8 cellular contexts compared by ENCODE assay signal in the genomic region with DNA sequence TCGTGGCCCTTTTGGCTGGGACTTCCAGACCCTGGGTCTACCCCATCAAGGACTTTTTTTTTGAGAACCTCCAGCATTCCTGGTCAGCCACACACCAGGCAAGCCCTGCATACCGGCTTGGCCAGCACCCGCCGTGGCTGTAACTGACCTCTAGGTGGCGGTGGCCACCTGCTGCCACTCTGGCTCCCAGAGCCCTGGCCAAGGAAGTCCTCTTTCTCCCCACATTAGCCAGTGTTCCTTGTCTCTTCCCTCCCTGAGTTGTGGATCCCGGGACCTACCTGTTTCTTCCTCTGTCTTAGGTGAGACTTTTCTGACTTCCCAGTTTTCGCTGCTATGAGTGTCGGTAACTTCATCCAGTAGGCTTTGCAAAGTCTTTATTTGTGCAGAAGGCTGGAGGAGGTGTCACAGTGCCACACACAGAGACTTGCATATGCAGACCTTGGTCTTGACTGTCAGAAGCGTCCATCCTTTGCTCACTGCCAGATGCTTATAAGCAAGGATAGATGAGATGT.
DNase-seq lines count a peak whose midpoint lies in the region; ATAC-seq and TF ChIP-seq lines count a peak whose summit lies in the region.

No MANE protein-coding gene starts in this region.

- TF ChIP-seq CTCF in CD4-positive, alpha-beta T cell (IDR thresholded peaks at IDR 0.05) = peak; percentile 39
- TF ChIP-seq CTCF in ovary (IDR thresholded peaks at IDR 0.05) = peak; percentile 21 to 58 (median 33)

- H3K36me3 Mint-ChIP-seq in CD4-positive, alpha-beta T cell (ENCODE audit: low read depth) = peaks cover 5% of the 10 kb centered on the region
- no peaks in the 10 kb centered on the region for H3K36me3 Mint-ChIP-seq in activated T-helper 2 cell treated with anti-CD3 and anti-CD28 coated beads, Interferon-gamma antibody, Interleukin-2, Interleukin-4, amounts not matched to agents 10 μg/mL and 5 μg/mL and 100 μg/mL, durations not matched to agents 14 hours and 24 hours and 36 hours (ENCODE audit: low read depth)

- peaks cover 32% of the 10 kb centered on the region for H3K4me1 Mint-ChIP-seq in CD4-positive, alpha-beta T cell (ENCODE audit: low read depth)
- peaks cover 14% of the 10 kb centered on the region for H3K4me1 Mint-ChIP-seq in activated T-helper 2 cell treated with anti-CD3 and anti-CD28 coated beads, Interferon-gamma antibody, Interleukin-2, Interleukin-4, amounts not matched to agents 10 μg/mL and 5 μg/mL and 100 μg/mL, durations not matched to agents 14 hours and 24 hours and 36 hours (ENCODE audit: low read depth)

- no peak overlapping the region for H3K4me3 Mint-ChIP-seq in CD4-positive, alpha-beta T cell
- H3K4me3 Mint-ChIP-seq in activated T-helper 2 cell treated with anti-CD3 and anti-CD28 coated beads, Interferon-gamma antibody, Interleukin-2, Interleukin-4, amounts not matched to agents 10 μg/mL and 5 μg/mL and 100 μg/mL, durations not matched to agents 14 hours and 24 hours and 36 hours (ENCODE audit: low read depth) = no peak overlapping the region

- POLR2A ChIA-PET in CD4-positive, alpha-beta T cell (lab: Charles Lee) = no interaction called here

- intact Hi-C loops in CD4-positive, alpha-beta T cell (cut with DNase I, micrococcal nuclease) = loop anchor here in 1 of 2 experiments (1.0 to 5.0 kb wide), 2 partner anchors 364 to 997 kb away; no protein-coding TSS in a partner anchor
- intact Hi-C loops in activated T-helper 2 cell treated with anti-CD3 and anti-CD28 coated beads, Interferon-gamma antibody, Interleukin-2, Interleukin-4, amounts not matched to agents 10 μg/mL and 5 μg/mL and 100 μg/mL, durations not matched to agents 14 hours and 24 hours and 36 hours (cut with micrococcal nuclease) = loop anchor here (1.0 kb wide), 1 partner anchor 364 kb away; no protein-coding TSS in a partner anchor
- intact Hi-C loops in Right ventricle myocardium inferior (cut with DNase I) = loop anchor here (2.0 to 10.0 kb wide), 2 partner anchors 361 to 363 kb away; no protein-coding TSS in a partner anchor
- intact Hi-C loops in ovary (cut with DNase I) = no loop called here

- TF ChIP-seq EP300 in ovary (IDR thresholded peaks at IDR 0.05) = no peak

- H3K9me3 ChIP-seq in CD4-positive, alpha-beta T cell (ENCODE audit: control insufficient read depth, low read length) = no peaks in the 10 kb centered on the region
- H3K9me3 ChIP-seq in ovary = no peaks in the 10 kb centered on the region

- peaks cover 10% of the 10 kb centered on the region for H3K4me1 ChIP-seq in ovary (ENCODE audit: insufficient read depth)

- CTCF ChIA-PET in CD4-positive, alpha-beta T cell (lab: Charles Lee) = no interaction called here

- no peaks in the 10 kb centered on the region for H3K36me3 ChIP-seq in ovary

- H3K27me3 Mint-ChIP-seq in CD4-positive, alpha-beta T cell = no peaks in the 10 kb centered on the region
- no peaks in the 10 kb centered on the region for H3K27me3 Mint-ChIP-seq in activated T-helper 2 cell treated with anti-CD3 and anti-CD28 coated beads, Interferon-gamma antibody, Interleukin-2, Interleukin-4, amounts not matched to agents 10 μg/mL and 5 μg/mL and 100 μg/mL, durations not matched to agents 14 hours and 24 hours and 36 hours (ENCODE audit: low read depth)

- H3K27ac ChIP-seq in CD4-positive, alpha-beta T cell (ENCODE audit: low read depth, low read length) = no peak overlapping the region
- no peak overlapping the region for H3K27ac ChIP-seq in ovary

- H3K27me3 ChIP-seq in CD4-positive, alpha-beta T cell (ENCODE audit: control insufficient read depth, insufficient read depth, low read length) = no peaks in the 10 kb centered on the region
- H3K27me3 ChIP-seq in ovary = no peaks in the 10 kb centered on the region

- ATAC-seq in CD4-positive, alpha-beta T cell (ENCODE audit: poor library complexity) = no peak
- ATAC-seq in HG02852 (IDR thresholded peaks at IDR 0.05; ENCODE audit: unreplicated experiment) (peak; percentile 43), Right ventricle myocardium inferior (peak; percentile 74), GM19463 (IDR thresholded peaks at IDR 0.05; ENCODE audit: unreplicated experiment) (no peak)

- peak in 6 of 10 experiments; percentile 2 to 50 (median 10) for DNase-seq in CD4-positive, alpha-beta T cell
- peak; percentile 49 for DNase-seq in NOMO-1 treated with DMSO at 0.1 percent for 48 hours (lab: John Stamatoyannopoulos, UW; ENCODE audit: unreplicated experiment)
- peak; percentile 14 for DNase-seq in activated T-helper 2 cell treated with anti-CD3 and anti-CD28 coated beads, Interferon-gamma antibody, Interleukin-2, Interleukin-4, amounts not matched to agents 10 μg/mL and 5 μg/mL and 100 μg/mL, durations not matched to agents 14 hours and 24 hours and 36 hours (ENCODE audit: low spot score)
- peak; percentile 90 for DNase-seq in Right ventricle myocardium inferior (ENCODE audit: missing footprints)
- peak; percentile 23 to 67 (median 50) for DNase-seq in ovary
- DNase-seq in T-helper 9 cell = no peak

- H3K27ac Mint-ChIP-seq in CD4-positive, alpha-beta T cell = no peak overlapping the region
- no peak overlapping the region for H3K27ac Mint-ChIP-seq in activated T-helper 2 cell treated with anti-CD3 and anti-CD28 coated beads, Interferon-gamma antibody, Interleukin-2, Interleukin-4, amounts not matched to agents 10 μg/mL and 5 μg/mL and 100 μg/mL, durations not matched to agents 14 hours and 24 hours and 36 hours

- no peak overlapping the region for H3K4me3 ChIP-seq in ovary

- no peaks in the 10 kb centered on the region for H3K9me3 Mint-ChIP-seq in CD4-positive, alpha-beta T cell
- no peaks in the 10 kb centered on the region for H3K9me3 Mint-ChIP-seq in activated T-helper 2 cell treated with anti-CD3 and anti-CD28 coated beads, Interferon-gamma antibody, Interleukin-2, Interleukin-4, amounts not matched to agents 10 μg/mL and 5 μg/mL and 100 μg/mL, durations not matched to agents 14 hours and 24 hours and 36 hours

- WGBS in ovary, 3 donors = 43 to 50% (median 49%) methylated on average over 9 of the region's 9 CpGs

- no peak for TF ChIP-seq POLR2A in ovary (IDR thresholded peaks at IDR 0.05)

Comparison
In these comparisons a context has a peak if more than half of its experiments do, and no peak if none do; other contexts are left out.
1. ATAC-seq: peak in HG02852 (single experiment) and Right ventricle myocardium inferior (single experiment); none in CD4-positive, alpha-beta T cell (single experiment) and GM19463 (single experiment).
2. intact Hi-C loops: an anchor here in activated T-helper 2 cell treated with anti-CD3 and anti-CD28 coated beads, Interferon-gamma antibody, Interleukin-2, Interleukin-4, amounts not matched to agents 10 μg/mL and 5 μg/mL and 100 μg/mL, durations not matched to agents 14 hours and 24 hours and 36 hours (1.0 kb wide) and Right ventricle myocardium inferior (2.0 to 10.0 kb wide); none called in ovary.